In genomic region chr16:17590711-17591654, GRCh38 we compare ENCODE assay signal across 1 cellular context.
TF ChIP-seq lines count a peak whose summit lies in the region.

No MANE protein-coding gene starts in this region.

TF ChIP-seq in K562, 482 proteins besides CTCF, POLR2A, EP300 and RAD21 (continued from another document and continues in another):
- TF ChIP-seq HOMEZ (CRISPR knock-in tag; IDR thresholded peaks at IDR 0.05), result no peak
- no peak for TF ChIP-seq ZNF224 (CRISPR knock-in tag; IDR thresholded peaks at IDR 0.05)
- TF ChIP-seq, protein P1, sequence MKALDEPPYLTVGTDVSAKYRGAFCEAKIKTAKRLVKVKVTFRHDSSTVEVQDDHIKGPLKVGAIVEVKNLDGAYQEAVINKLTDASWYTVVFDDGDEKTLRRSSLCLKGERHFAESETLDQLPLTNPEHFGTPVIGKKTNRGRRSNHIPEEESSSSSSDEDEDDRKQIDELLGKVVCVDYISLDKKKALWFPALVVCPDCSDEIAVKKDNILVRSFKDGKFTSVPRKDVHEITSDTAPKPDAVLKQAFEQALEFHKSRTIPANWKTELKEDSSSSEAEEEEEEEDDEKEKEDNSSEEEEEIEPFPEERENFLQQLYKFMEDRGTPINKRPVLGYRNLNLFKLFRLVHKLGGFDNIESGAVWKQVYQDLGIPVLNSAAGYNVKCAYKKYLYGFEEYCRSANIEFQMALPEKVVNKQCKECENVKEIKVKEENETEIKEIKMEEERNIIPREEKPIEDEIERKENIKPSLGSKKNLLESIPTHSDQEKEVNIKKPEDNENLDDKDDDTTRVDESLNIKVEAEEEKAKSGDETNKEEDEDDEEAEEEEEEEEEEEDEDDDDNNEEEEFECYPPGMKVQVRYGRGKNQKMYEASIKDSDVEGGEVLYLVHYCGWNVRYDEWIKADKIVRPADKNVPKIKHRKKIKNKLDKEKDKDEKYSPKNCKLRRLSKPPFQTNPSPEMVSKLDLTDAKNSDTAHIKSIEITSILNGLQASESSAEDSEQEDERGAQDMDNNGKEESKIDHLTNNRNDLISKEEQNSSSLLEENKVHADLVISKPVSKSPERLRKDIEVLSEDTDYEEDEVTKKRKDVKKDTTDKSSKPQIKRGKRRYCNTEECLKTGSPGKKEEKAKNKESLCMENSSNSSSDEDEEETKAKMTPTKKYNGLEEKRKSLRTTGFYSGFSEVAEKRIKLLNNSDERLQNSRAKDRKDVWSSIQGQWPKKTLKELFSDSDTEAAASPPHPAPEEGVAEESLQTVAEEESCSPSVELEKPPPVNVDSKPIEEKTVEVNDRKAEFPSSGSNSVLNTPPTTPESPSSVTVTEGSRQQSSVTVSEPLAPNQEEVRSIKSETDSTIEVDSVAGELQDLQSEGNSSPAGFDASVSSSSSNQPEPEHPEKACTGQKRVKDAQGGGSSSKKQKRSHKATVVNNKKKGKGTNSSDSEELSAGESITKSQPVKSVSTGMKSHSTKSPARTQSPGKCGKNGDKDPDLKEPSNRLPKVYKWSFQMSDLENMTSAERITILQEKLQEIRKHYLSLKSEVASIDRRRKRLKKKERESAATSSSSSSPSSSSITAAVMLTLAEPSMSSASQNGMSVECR (CRISPR knock-in tag; IDR thresholded peaks at IDR 0.05), result no peak
- peak; percentile 81; the same call in 1 of the 2 replicates for TF ChIP-seq HEY1 (CRISPR knock-in tag; IDR thresholded peaks at IDR 0.05; ENCODE audit: borderline replicate concordance)
- TF ChIP-seq, protein P2, sequence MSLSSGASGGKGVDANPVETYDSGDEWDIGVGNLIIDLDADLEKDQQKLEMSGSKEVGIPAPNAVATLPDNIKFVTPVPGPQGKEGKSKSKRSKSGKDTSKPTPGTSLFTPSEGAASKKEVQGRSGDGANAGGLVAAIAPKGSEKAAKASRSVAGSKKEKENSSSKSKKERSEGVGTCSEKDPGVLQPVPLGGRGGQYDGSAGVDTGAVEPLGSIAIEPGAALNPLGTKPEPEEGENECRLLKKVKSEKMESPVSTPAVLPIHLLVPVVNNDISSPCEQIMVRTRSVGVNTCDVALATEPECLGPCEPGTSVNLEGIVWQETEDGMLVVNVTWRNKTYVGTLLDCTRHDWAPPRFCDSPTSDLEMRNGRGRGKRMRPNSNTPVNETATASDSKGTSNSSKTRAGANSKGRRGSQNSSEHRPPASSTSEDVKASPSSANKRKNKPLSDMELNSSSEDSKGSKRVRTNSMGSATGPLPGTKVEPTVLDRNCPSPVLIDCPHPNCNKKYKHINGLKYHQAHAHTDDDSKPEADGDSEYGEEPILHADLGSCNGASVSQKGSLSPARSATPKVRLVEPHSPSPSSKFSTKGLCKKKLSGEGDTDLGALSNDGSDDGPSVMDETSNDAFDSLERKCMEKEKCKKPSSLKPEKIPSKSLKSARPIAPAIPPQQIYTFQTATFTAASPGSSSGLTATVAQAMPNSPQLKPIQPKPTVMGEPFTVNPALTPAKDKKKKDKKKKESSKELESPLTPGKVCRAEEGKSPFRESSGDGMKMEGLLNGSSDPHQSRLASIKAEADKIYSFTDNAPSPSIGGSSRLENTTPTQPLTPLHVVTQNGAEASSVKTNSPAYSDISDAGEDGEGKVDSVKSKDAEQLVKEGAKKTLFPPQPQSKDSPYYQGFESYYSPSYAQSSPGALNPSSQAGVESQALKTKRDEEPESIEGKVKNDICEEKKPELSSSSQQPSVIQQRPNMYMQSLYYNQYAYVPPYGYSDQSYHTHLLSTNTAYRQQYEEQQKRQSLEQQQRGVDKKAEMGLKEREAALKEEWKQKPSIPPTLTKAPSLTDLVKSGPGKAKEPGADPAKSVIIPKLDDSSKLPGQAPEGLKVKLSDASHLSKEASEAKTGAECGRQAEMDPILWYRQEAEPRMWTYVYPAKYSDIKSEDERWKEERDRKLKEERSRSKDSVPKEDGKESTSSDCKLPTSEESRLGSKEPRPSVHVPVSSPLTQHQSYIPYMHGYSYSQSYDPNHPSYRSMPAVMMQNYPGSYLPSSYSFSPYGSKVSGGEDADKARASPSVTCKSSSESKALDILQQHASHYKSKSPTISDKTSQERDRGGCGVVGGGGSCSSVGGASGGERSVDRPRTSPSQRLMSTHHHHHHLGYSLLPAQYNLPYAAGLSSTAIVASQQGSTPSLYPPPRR (CRISPR knock-in tag; IDR thresholded peaks at IDR 0.05; ENCODE audit: borderline replicate concordance), result no peak
- 0 out of 2 replicates have a peak, but pooled peaks have one; percentile 11 for TF ChIP-seq NFIX (CRISPR knock-in tag; IDR thresholded peaks at IDR 0.05; ENCODE audit: low read depth)
- no peak; the same call in 1 of the 2 replicates for TF ChIP-seq ESRRA (IDR thresholded peaks at IDR 0.05; ENCODE audit: borderline replicate concordance, low read depth)
- TF ChIP-seq GTF2E2 (tag; IDR thresholded peaks at IDR 0.05), result no peak
- no peak for TF ChIP-seq ZBTB33 (CRISPR knock-in tag; IDR thresholded peaks at IDR 0.05)
- no peak for TF ChIP-seq HLTF (IDR thresholded peaks at IDR 0.05)
- no peak for TF ChIP-seq JUN (IDR thresholded peaks at IDR 0.05; ENCODE audit: borderline replicate concordance, low read depth, low read length)
- TF ChIP-seq JUN (CRISPR knock-in tag; IDR thresholded peaks at IDR 0.05; ENCODE audit: borderline replicate concordance), result no peak
- TF ChIP-seq, protein P3, sequence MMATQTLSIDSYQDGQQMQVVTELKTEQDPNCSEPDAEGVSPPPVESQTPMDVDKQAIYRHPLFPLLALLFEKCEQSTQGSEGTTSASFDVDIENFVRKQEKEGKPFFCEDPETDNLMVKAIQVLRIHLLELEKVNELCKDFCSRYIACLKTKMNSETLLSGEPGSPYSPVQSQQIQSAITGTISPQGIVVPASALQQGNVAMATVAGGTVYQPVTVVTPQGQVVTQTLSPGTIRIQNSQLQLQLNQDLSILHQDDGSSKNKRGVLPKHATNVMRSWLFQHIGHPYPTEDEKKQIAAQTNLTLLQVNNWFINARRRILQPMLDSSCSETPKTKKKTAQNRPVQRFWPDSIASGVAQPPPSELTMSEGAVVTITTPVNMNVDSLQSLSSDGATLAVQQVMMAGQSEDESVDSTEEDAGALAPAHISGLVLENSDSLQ (IDR thresholded peaks at IDR 0.05), result peak; percentile 47; the same call in 1 of the 2 replicates
- no peak for TF ChIP-seq NCOA2 (IDR thresholded peaks at IDR 0.05; ENCODE audit: partially characterized antibody in 2 of 2)
- TF ChIP-seq NCOA1 (IDR thresholded peaks at IDR 0.05; ENCODE audit: low read depth), result no peak
- TF ChIP-seq ARID1B (IDR thresholded peaks at IDR 0.05), result peak; percentile 34; the same call in 1 of the 2 replicates
- TF ChIP-seq STAT6 (CRISPR knock-in tag; IDR thresholded peaks at IDR 0.05), result no peak
- no peak for TF ChIP-seq CC2D1A (IDR thresholded peaks at IDR 0.05)
- no peak for TF ChIP-seq NONO (IDR thresholded peaks at IDR 0.05; ENCODE audit: low read depth in 2 of 2, low read length in 1 of 2)
- no peak for TF ChIP-seq BMI1 (IDR thresholded peaks at IDR 0.05; ENCODE audit: low read length)
- peak; percentile 96 for TF ChIP-seq ZNF766 (CRISPR knock-in tag; conservative IDR thresholded peaks at IDR 0.05)
- no peak for TF ChIP-seq ZFP91 (CRISPR knock-in tag; IDR thresholded peaks at IDR 0.05)
- TF ChIP-seq NELFE (IDR thresholded peaks at IDR 0.05; ENCODE audit: insufficient read depth, insufficient read length), result no peak
- no peak for TF ChIP-seq BHLHE40 (IDR thresholded peaks at IDR 0.05; ENCODE audit: low read length)
- TF ChIP-seq, protein P4, sequence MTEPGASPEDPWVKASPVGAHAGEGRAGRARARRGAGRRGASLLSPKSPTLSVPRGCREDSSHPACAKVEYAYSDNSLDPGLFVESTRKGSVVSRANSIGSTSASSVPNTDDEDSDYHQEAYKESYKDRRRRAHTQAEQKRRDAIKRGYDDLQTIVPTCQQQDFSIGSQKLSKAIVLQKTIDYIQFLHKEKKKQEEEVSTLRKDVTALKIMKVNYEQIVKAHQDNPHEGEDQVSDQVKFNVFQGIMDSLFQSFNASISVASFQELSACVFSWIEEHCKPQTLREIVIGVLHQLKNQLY (CRISPR knock-in tag; conservative IDR thresholded peaks at IDR 0.05), result no peak
- TF ChIP-seq NR3C1 (CRISPR knock-in tag; IDR thresholded peaks at IDR 0.05), result no peak
- TF ChIP-seq MECOM (CRISPR knock-in tag; IDR thresholded peaks at IDR 0.05), result peak; percentile 87
- TF ChIP-seq, protein P5, sequence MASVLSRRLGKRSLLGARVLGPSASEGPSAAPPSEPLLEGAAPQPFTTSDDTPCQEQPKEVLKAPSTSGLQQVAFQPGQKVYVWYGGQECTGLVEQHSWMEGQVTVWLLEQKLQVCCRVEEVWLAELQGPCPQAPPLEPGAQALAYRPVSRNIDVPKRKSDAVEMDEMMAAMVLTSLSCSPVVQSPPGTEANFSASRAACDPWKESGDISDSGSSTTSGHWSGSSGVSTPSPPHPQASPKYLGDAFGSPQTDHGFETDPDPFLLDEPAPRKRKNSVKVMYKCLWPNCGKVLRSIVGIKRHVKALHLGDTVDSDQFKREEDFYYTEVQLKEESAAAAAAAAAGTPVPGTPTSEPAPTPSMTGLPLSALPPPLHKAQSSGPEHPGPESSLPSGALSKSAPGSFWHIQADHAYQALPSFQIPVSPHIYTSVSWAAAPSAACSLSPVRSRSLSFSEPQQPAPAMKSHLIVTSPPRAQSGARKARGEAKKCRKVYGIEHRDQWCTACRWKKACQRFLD (CRISPR knock-in tag; IDR thresholded peaks at IDR 0.05), result peak; percentile 98
- TF ChIP-seq PRDM10 (IDR thresholded peaks at IDR 0.05; ENCODE audit: partially characterized antibody), result no peak
